In the genomic region with DNA sequence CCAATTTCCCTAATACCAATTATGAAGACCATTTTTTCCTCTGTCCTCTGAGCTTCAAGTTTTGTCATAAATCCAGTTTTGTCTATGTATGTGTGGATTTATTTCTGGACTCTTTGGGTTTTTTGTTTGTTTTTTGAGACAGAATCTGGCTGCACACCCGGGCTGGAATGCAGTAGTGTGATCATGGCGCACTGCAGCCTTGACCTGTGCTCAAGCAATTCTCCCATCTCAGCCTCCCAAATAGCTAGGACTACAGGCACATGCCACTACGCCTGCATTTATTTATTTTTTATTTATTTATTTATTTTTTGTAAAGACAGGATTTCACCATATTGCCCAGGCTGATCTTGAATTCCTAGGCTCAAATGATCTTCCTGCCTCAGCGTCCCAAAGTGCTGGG, we compare ENCODE assay signal across 1 cellular context.
TF ChIP-seq lines count a peak whose summit lies in the region.

No MANE protein-coding gene starts in this region.

TF ChIP-seq in HepG2, 621 proteins besides CTCF, POLR2A, EP300 and RAD21 (continued from another document):
- TF ChIP-seq, protein P1, sequence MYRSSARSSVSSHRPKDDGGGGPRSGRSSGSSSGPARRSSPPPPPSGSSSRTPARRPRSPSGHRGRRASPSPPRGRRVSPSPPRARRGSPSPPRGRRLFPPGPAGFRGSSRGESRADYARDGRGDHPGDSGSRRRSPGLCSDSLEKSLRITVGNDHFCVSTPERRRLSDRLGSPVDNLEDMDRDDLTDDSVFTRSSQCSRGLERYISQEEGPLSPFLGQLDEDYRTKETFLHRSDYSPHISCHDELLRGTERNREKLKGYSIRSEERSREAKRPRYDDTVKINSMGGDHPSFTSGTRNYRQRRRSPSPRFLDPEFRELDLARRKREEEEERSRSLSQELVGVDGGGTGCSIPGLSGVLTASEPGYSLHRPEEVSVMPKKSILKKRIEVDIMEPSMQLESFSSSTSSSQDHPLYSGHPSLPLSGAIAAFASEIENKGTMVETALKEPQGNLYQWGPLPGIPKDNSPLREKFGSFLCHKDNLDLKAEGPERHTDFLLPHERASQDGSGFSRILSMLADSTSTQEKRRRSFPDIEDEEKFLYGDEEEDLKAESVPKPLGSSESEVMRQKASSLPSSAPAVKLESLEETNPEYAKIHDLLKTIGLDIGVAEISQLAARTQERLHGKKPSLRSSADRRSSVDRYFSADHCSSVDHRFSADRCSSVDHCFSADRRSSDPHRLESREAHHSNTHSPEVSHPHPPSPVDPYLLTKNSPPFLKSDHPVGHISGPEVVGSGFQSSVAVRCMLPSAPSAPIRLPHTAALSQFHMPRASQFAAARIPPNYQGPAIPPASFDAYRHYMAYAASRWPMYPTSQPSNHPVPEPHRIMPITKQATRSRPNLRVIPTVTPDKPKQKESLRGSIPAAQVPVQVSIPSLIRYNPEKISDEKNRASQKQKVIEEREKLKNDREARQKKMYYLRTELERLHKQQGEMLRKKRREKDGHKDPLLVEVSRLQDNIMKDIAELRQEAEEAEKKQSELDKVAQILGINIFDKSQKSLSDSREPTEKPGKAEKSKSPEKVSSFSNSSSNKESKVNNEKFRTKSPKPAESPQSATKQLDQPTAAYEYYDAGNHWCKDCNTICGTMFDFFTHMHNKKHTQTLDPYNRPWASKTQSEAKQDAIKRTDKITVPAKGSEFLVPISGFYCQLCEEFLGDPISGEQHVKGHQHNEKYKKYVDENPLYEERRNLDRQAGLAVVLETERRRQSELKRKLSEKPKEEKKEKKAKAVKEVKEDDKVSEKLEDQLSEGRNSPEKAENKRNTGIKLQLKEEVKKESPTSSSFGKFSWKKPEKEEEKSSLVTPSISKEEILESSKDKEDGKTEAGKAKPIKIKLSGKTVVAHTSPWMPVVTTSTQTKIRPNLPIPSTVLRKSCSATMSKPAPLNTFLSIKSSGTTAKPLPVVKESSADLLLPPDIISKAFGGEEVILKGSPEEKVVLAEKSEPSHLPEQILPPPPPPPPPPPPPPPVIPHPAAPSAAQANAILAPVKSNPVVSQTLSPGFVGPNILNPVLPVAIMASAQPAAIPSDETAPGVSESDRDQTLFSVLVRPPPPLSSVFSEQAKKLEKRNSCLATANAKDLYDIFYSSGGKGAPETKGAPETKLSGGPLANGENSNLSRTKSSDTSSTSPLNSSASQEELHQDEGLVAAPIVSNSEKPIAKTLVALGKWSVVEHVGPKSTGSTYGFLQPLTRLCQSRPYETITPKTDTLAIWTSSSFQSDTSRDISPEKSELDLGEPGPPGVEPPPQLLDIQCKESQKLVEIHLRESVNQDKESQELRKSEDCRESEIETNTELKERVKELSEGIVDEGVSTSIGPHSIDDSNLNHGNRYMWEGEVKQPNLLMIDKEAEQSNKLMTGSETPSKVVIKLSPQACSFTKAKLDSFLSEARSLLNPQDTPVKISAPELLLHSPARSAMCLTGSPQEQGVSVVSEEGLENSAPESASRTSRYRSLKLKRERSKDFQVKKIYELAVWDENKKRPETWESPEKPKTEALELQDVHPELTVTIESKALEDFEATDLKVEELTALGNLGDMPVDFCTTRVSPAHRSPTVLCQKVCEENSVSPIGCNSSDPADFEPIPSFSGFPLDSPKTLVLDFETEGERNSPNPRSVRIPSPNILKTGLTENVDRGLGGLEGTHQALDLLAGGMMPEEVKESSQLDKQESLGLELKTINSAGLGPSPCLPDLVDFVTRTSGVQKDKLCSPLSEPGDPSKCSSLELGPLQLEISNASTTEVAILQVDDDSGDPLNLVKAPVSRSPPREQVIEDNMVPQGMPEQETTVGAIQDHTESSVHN (CRISPR knock-in tag; IDR thresholded peaks at IDR 0.05): no peak
- TF ChIP-seq ZNF558 (CRISPR knock-in tag; IDR thresholded peaks at IDR 0.05; ENCODE audit: borderline replicate concordance) (no peak), NR2F6 (IDR thresholded peaks at IDR 0.05) (peak; percentile 38), NR2F6 (CRISPR knock-in tag; IDR thresholded peaks at IDR 0.05) (peak; percentile 54; the same call in 1 of the 2 replicates), MTF2 (CRISPR knock-in tag; IDR thresholded peaks at IDR 0.05; ENCODE audit: borderline replicate concordance) (no peak), ZNF326 (CRISPR knock-in tag; IDR thresholded peaks at IDR 0.05; ENCODE audit: borderline replicate concordance) (no peak), NCOA5 (CRISPR knock-in tag; IDR thresholded peaks at IDR 0.05) (no peak), ZNF563 (CRISPR knock-in tag; IDR thresholded peaks at IDR 0.05) (no peak), ZNF644 (CRISPR knock-in tag; IDR thresholded peaks at IDR 0.05; ENCODE audit: low read depth) (0 out of 2 replicates have a peak, but pooled peaks have one; percentile 18), HMGA1 (CRISPR knock-in tag; conservative IDR thresholded peaks at IDR 0.05) (no peak), FOXJ3 (CRISPR knock-in tag; IDR thresholded peaks at IDR 0.05; ENCODE audit: borderline replicate concordance) (no peak), NFIC (IDR thresholded peaks at IDR 0.05; ENCODE audit: low read length) (no peak), KLF13 (CRISPR knock-in tag; IDR thresholded peaks at IDR 0.05) (no peak)
- TF ChIP-seq, protein P2, sequence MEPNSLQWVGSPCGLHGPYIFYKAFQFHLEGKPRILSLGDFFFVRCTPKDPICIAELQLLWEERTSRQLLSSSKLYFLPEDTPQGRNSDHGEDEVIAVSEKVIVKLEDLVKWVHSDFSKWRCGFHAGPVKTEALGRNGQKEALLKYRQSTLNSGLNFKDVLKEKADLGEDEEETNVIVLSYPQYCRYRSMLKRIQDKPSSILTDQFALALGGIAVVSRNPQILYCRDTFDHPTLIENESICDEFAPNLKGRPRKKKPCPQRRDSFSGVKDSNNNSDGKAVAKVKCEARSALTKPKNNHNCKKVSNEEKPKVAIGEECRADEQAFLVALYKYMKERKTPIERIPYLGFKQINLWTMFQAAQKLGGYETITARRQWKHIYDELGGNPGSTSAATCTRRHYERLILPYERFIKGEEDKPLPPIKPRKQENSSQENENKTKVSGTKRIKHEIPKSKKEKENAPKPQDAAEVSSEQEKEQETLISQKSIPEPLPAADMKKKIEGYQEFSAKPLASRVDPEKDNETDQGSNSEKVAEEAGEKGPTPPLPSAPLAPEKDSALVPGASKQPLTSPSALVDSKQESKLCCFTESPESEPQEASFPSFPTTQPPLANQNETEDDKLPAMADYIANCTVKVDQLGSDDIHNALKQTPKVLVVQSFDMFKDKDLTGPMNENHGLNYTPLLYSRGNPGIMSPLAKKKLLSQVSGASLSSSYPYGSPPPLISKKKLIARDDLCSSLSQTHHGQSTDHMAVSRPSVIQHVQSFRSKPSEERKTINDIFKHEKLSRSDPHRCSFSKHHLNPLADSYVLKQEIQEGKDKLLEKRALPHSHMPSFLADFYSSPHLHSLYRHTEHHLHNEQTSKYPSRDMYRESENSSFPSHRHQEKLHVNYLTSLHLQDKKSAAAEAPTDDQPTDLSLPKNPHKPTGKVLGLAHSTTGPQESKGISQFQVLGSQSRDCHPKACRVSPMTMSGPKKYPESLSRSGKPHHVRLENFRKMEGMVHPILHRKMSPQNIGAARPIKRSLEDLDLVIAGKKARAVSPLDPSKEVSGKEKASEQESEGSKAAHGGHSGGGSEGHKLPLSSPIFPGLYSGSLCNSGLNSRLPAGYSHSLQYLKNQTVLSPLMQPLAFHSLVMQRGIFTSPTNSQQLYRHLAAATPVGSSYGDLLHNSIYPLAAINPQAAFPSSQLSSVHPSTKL (CRISPR knock-in tag; IDR thresholded peaks at IDR 0.05): 0 out of 2 replicates have a peak, but pooled peaks have one; percentile 18
- TF ChIP-seq, protein P3, sequence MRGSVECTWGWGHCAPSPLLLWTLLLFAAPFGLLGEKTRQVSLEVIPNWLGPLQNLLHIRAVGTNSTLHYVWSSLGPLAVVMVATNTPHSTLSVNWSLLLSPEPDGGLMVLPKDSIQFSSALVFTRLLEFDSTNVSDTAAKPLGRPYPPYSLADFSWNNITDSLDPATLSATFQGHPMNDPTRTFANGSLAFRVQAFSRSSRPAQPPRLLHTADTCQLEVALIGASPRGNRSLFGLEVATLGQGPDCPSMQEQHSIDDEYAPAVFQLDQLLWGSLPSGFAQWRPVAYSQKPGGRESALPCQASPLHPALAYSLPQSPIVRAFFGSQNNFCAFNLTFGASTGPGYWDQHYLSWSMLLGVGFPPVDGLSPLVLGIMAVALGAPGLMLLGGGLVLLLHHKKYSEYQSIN (CRISPR knock-in tag; IDR thresholded peaks at IDR 0.05; ENCODE audit: borderline replicate concordance): no peak
- TF ChIP-seq, protein P4, sequence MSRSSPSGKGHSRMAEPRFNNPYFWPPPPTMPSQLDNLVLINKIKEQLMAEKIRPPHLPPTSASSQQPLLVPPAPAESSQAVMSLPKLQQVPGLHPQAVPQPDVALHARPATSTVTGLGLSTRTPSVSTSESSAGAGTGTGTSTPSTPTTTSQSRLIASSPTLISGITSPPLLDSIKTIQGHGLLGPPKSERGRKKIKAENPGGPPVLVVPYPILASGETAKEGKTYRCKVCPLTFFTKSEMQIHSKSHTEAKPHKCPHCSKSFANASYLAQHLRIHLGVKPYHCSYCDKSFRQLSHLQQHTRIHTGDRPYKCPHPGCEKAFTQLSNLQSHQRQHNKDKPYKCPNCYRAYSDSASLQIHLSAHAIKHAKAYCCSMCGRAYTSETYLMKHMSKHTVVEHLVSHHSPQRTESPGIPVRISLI (CRISPR knock-in tag; IDR thresholded peaks at IDR 0.05; ENCODE audit: borderline replicate concordance): no peak
- TF ChIP-seq, protein P5, sequence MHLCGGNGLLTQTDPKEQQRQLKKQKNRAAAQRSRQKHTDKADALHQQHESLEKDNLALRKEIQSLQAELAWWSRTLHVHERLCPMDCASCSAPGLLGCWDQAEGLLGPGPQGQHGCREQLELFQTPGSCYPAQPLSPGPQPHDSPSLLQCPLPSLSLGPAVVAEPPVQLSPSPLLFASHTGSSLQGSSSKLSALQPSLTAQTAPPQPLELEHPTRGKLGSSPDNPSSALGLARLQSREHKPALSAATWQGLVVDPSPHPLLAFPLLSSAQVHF (CRISPR knock-in tag; IDR thresholded peaks at IDR 0.05): no peak
